14 cellular contexts compared by ENCODE assay signal in the genomic region with DNA sequence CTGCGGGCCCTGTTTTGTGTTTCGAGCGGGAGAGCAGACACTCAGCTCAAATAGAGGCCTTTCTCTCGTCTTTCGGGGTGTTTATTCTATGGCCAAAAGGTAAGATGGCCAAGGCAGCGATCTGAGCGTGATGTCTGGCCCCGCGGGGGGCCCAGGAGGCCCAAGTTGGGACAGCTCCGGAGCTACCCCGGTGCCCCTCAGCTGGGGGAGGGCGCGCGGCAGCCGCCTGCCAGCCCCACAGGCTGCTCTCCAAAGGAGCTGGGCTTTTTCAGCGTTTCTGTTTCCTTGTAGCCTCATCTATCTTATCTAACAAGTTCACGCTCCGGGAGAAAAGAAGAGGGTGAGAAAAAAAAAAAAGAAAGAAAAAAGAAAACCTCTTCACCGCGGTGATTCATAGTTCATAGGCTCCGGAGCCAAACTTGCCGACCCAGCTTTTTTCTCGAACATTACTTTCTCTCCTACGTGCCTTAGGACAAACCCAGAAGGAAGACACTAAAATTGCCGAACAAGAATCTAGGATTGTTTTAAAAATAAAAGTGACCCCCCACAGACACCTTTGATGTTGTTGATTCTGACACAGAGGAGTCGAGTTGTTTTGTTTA. TPM values are rescaled to one million over a fixed set of nuclear protein-coding genes. Genes with fewer than 3 reads are reported as not detected.
DNase-seq lines count a peak whose midpoint lies in the region; TF ChIP-seq lines count a peak whose summit lies in the region.
"Had no signal": no experiment of that assay in that cellular context is flagged by ENCODE, and none has a peak within 500 bp of the region (broad histone marks: within the 10 kb centered on the region; RNA-seq: fewer than 3 reads in every experiment).

No MANE protein-coding gene starts in this region.

- no peak for TF ChIP-seq CTCF in epithelial cell of esophagus (IDR thresholded peaks at IDR 0.05; ENCODE audit: insufficient read depth, low read depth, low read length, missing control alignments)
- TF ChIP-seq CTCF in osteoblast (IDR thresholded peaks at IDR 0.05; ENCODE audit: extremely low read depth, low read depth, low read length): no peak
- no peak for TF ChIP-seq CTCF in Calu3 (IDR thresholded peaks at IDR 0.05; ENCODE audit: unreplicated experiment)
- no peak for TF ChIP-seq CTCF in BE2C (IDR thresholded peaks at IDR 0.05; ENCODE audit: low read depth, low read length)
- TF ChIP-seq CTCF in Caco-2 (IDR thresholded peaks at IDR 0.05; ENCODE audit: insufficient read depth in 1 of 2, low read depth in 1 of 2, low read length in 1 of 2, severe bottlenecking in 1 of 2, unreplicated experiment in 1 of 2): no peak

- no peak overlapping the region for H3K27ac Mint-ChIP-seq in Calu3 (ENCODE audit: unreplicated experiment)
- H3K27ac Mint-ChIP-seq in Caco-2 (ENCODE audit: unreplicated experiment): no peak overlapping the region
- H3K27ac Mint-ChIP-seq: T-cell had no signal

- peak overlapping the region; percentile 70 for H3K4me2 ChIP-seq in osteoblast (ENCODE audit: insufficient read depth, low read length)

- peak overlapping the region; percentile 27 for H3K4me3 ChIP-seq in MG63
- no peak overlapping the region for H3K4me3 ChIP-seq in epithelial cell of esophagus (ENCODE audit: low read length)
- peak overlapping the region; percentile 44 for H3K4me3 ChIP-seq in osteoblast (ENCODE audit: insufficient read depth, low read length)
- no peak overlapping the region for H3K4me3 ChIP-seq in BE2C (ENCODE audit: low read depth, low read length)
- H3K4me3 ChIP-seq in Caco-2 (ENCODE audit: low read depth, low read length): no peak overlapping the region

- H4K20me1 ChIP-seq in osteoblast (ENCODE audit: insufficient read depth, low read length): no peaks in the 10 kb centered on the region

- no peak overlapping the region for H3K27ac ChIP-seq in osteoblast (ENCODE audit: low read depth, low read length)
- H3K27ac ChIP-seq: neutrophil had no signal

- no peaks in the 10 kb centered on the region for H3K9me3 Mint-ChIP-seq in Calu3 (ENCODE audit: low read depth, unreplicated experiment)
- H3K9me3 Mint-ChIP-seq in Caco-2 (ENCODE audit: unreplicated experiment): no peaks in the 10 kb centered on the region

- intact Hi-C loops in Calu3 (cut with micrococcal nuclease; ENCODE audit: unreplicated experiment): loop anchor here (10.0 kb wide), 1 partner anchor 256 kb away; no protein-coding TSS in a partner anchor
- intact Hi-C loops in Caco-2 (cut with micrococcal nuclease; ENCODE audit: unreplicated experiment): loop anchor here (10.0 kb wide), 1 partner anchor 256 kb away; no protein-coding TSS in a partner anchor

- H2AFZ ChIP-seq in osteoblast (ENCODE audit: low read length): no peak overlapping the region

- no peaks in the 10 kb centered on the region for H3K79me2 ChIP-seq in osteoblast (ENCODE audit: insufficient read depth, low read length)

- H3K36me3 Mint-ChIP-seq in Calu3 (ENCODE audit: insufficient read depth, unreplicated experiment) (peaks cover 4% of the 10 kb centered on the region), Caco-2 (ENCODE audit: insufficient read depth, unreplicated experiment) (no peaks in the 10 kb centered on the region)

- H3K4me3 Mint-ChIP-seq in Calu3 (ENCODE audit: low read depth, unreplicated experiment) (no peak overlapping the region), Caco-2 (ENCODE audit: unreplicated experiment) (no peak overlapping the region)
- H3K4me3 Mint-ChIP-seq: T-cell had no signal

- H3K4me1 Mint-ChIP-seq in Calu3 (ENCODE audit: low read depth, unreplicated experiment) (peaks cover 18% of the 10 kb centered on the region), Caco-2 (ENCODE audit: low read depth, unreplicated experiment) (no peaks in the 10 kb centered on the region)
- H3K4me1 Mint-ChIP-seq: T-cell had no signal

- POLR2A ChIA-PET in Caco-2 (lab: Charles Lee): no interaction called here

- H3K9me3 ChIP-seq in MG63: no peaks in the 10 kb centered on the region
- no peaks in the 10 kb centered on the region for H3K9me3 ChIP-seq in osteoblast (ENCODE audit: low read depth, low read length)
- no peaks in the 10 kb centered on the region for H3K9me3 ChIP-seq in BE2C
- H3K9me3 ChIP-seq in Caco-2: no peaks in the 10 kb centered on the region

- H3K27me3 Mint-ChIP-seq in Calu3 (ENCODE audit: unreplicated experiment) (peaks cover 71% of the 10 kb centered on the region), Caco-2 (ENCODE audit: insufficient read depth, unreplicated experiment) (peaks cover 24% of the 10 kb centered on the region)

- DNase-seq in Daoy (ENCODE audit: low read depth) (peak; percentile 45), MG63 (no peak), epithelial cell of esophagus (ENCODE audit: low read depth) (peak; percentile 30), osteoblast (ENCODE audit: insufficient read length, low spot score, missing footprints) (no peak), Calu3 (no peak), BE2C (no peak), Caco-2 (no peak)
- DNase-seq in stimulated activated CD4-positive, alpha-beta T cell treated with anti-CD3 and anti-CD28 coated beads, Interleukin-2, amount 100 ng/mL, for 48 hours: no peak
- DNase-seq: activated CD4-positive, alpha-beta T cell treated with anti-CD3 and anti-CD28 coated beads, Interleukin-2, amount 50 U/mL, for 48 hours; activated gamma-delta T cell treated with Interleukin-2 at 50 U/mL for 16 hours; T-cell had no signal

- H3K27me3 ChIP-seq in MG63: no peaks in the 10 kb centered on the region
- H3K27me3 ChIP-seq in osteoblast (ENCODE audit: insufficient read depth, low read length): peaks cover 97% of the 10 kb centered on the region
- H3K27me3 ChIP-seq in BE2C: peaks cover 88% of the 10 kb centered on the region
- H3K27me3 ChIP-seq in Caco-2 (replicated peaks; ENCODE audit: control insufficient read depth, insufficient read depth, low read length): no peaks in the 10 kb centered on the region

- H3K36me3 ChIP-seq in MG63: no peaks in the 10 kb centered on the region
- no peaks in the 10 kb centered on the region for H3K36me3 ChIP-seq in osteoblast (ENCODE audit: insufficient read depth, low read length)
- H3K36me3 ChIP-seq in BE2C: no peaks in the 10 kb centered on the region
- no peaks in the 10 kb centered on the region for H3K36me3 ChIP-seq in Caco-2 (ENCODE audit: control insufficient read depth, insufficient read depth, low read length)
- H3K36me3 ChIP-seq: neutrophil had no signal

- CTCF ChIA-PET in Calu3 (lab: Charles Lee): no interaction called here
- CTCF ChIA-PET in Caco-2 (lab: Charles Lee): no interaction called here

- H3K4me1 ChIP-seq in osteoblast (ENCODE audit: insufficient read depth, low read length) (no peaks in the 10 kb centered on the region), BE2C (no peaks in the 10 kb centered on the region), Caco-2 (no peaks in the 10 kb centered on the region)

- no TSS peak for BruUV-seq in Calu3 (replicated peaks; lab: Mats Ljungman, UMichigan)
- BruUV-seq in Caco-2 (replicated peaks; lab: Mats Ljungman, UMichigan): no TSS peak

RNA-seq across cellular contexts. Expression of gene FOXG1, which starts 7.4 kb away (rescaled TPM):
- 1.8 and 4.5 TPM in 2 replicates for total RNA-seq in Daoy (2014; rRNA removed; shearing (Covaris generic))
- total RNA-seq in MG63 (2014; rRNA removed; shearing (Covaris generic); ENCODE audit: low replicate concordance): 0.03 and 0.67 TPM in 2 replicates
- total RNA-seq in osteoblast (under 0.01 TPM in 1 of 2 replicates, not detected in the other), Calu3 (2022) (not detected in 2 replicates), Caco-2 (2022) (not detected in 2 replicates)
- polyA plus RNA-seq in BE2C (2012; ENCODE audit: insufficient read depth, insufficient read length, low read depth): not detected
- total RNA-seq: T-cell had no signal
- polyA plus RNA-seq: BJ, keratinocyte had no signal

Comparison
In these comparisons a context has a peak if more than half of its experiments do, and no peak if none do; other contexts are left out.
1. DNase-seq: peak in Daoy (single experiment) and epithelial cell of esophagus (single experiment); none in MG63 (single experiment), osteoblast (single experiment), Calu3 (single experiment), BE2C (single experiment), stimulated activated CD4-positive, alpha-beta T cell treated with anti-CD3 and anti-CD28 coated beads, Interleukin-2, amount 100 ng/mL, for 48 hours (0 of 2) and Caco-2 (0 of 2).
2. H3K4me3 ChIP-seq: peak in MG63 (single experiment) and osteoblast (single experiment); none in epithelial cell of esophagus (single experiment), BE2C (single experiment) and Caco-2 (single experiment).